Comparison of ENCODE assay signal across 28 cellular contexts in the genomic region with DNA sequence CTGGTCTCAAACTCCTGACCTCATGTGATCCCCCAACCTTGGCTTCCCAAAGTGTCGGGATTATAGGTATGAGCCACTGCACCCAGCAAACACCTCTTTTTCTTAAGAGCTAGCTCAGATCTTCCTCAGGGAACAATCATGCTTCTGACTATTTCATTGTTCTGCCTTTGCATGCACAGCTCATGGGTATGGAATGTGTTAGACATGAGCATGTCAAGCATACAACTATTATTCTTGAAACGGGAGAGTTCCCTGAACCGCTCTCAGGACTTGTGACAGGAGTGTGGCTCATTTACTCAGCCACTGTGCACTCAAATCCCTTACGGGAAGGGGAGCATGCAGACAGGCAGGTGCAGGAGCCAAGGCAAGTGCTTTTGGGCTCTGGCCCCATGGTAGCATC.
DNase-seq lines count a peak whose midpoint lies in the region; ATAC-seq and TF ChIP-seq lines count a peak whose summit lies in the region.
"Had no signal": no experiment of that assay in that cellular context is flagged by ENCODE, and none has a peak within 500 bp of the region (broad histone marks: within the 10 kb centered on the region; RNA-seq: fewer than 3 reads in every experiment).

No MANE protein-coding gene starts in this region.

- no peak for TF ChIP-seq POLR2A in lower leg skin (IDR thresholded peaks at IDR 0.05)

- H3K9me3 ChIP-seq in RWPE2 (ENCODE audit: severe bottlenecking), result no peaks in the 10 kb centered on the region
- H3K9me3 ChIP-seq: BLaER1, gastrocnemius medialis had no signal

- no peak overlapping the region for H3K4me3 ChIP-seq in RWPE2 (ENCODE audit: severe bottlenecking)
- no peak overlapping the region for H3K4me3 ChIP-seq in lower leg skin (ENCODE audit: low read depth, poor library complexity, severe bottlenecking)
- H3K4me3 ChIP-seq: BLaER1, coronary artery, gastrocnemius medialis, hepatocyte had no signal

- H3K27ac ChIP-seq in RWPE2 (ENCODE audit: poor library complexity, severe bottlenecking), result no peak overlapping the region
- H3K27ac ChIP-seq: BLaER1, coronary artery, gastrocnemius medialis, hepatocyte, HL-60 had no signal

- ATAC-seq in RWPE2 (ENCODE audit: low read depth) (peak; percentile 83), esophagus mucosa (peak; percentile 89), HG03460 (IDR thresholded peaks at IDR 0.05; ENCODE audit: unreplicated experiment) (no peak), GM21619 (IDR thresholded peaks at IDR 0.05; ENCODE audit: unreplicated experiment) (no peak)
- ATAC-seq: effector memory CD8-positive, alpha-beta T cell; gastrocnemius medialis; left colon; Panc1 had no signal

- no peaks in the 10 kb centered on the region for H3K36me3 ChIP-seq in RWPE2 (ENCODE audit: low read depth)
- H3K36me3 ChIP-seq: BLaER1, gastrocnemius medialis had no signal

- 81 to 92% methylated on average over 4 of the region's 4 CpGs for WGBS in lower leg skin, 2 donors

- no peaks in the 10 kb centered on the region for H3K27me3 ChIP-seq in RWPE2 (ENCODE audit: insufficient read depth, poor library complexity, severe bottlenecking)
- H3K27me3 ChIP-seq: BLaER1, gastrocnemius medialis, hepatocyte had no signal

- no peaks in the 10 kb centered on the region for H3K4me1 ChIP-seq in RWPE2 (ENCODE audit: insufficient read depth, poor library complexity, severe bottlenecking)
- H3K4me1 ChIP-seq: BLaER1, gastrocnemius medialis had no signal

- TF ChIP-seq CTCF in RWPE2 (IDR thresholded peaks at IDR 0.05; ENCODE audit: poor library complexity, severe bottlenecking), result no peak
- TF ChIP-seq CTCF in lower leg skin (IDR thresholded peaks at IDR 0.05), result no peak

- intact Hi-C loops in lower leg skin (cut with DNase I; ENCODE audit: low total_unique reads), result no loop called here

- DNase-seq in GM03348 (ENCODE audit: low spot score) (peak; percentile 47), RWPE2 (ENCODE audit: low spot score) (no peak), renal cortical epithelial cell (ENCODE audit: low read depth) (peak; percentile 84), lower leg skin (ENCODE audit: low spot score in 2 of 2) (no peak)
- DNase-seq in activated naive CD4-positive, alpha-beta T cell treated with anti-CD3 and anti-CD28 coated beads, Interleukin-2, amount 50 U/mL, for 16 hours, result no peak
- DNase-seq: activated CD4-positive, alpha-beta memory T cell treated with anti-CD3 and anti-CD28 coated beads, Interleukin-2, amount 10 ng/mL, durations not matched to agents 7 days and 5 days; activated CD4-positive, CD25-positive, alpha-beta regulatory T cell treated with anti-CD3 and anti-CD28 coated beads, Interleukin-2, amount 50 U/mL, for 72 hours; activated CD8-positive, alpha-beta memory T cell treated with anti-CD3 and anti-CD28 coated beads, Interleukin-2, amount 50 U/mL, for 4 hours; activated naive CD4-positive, alpha-beta T cell treated with anti-CD3 and anti-CD28 coated beads for 36 hours; amygdala; DMS 273 treated with DMSO at 0.1 percent for 48 hours; effector memory CD8-positive, alpha-beta T cell; gastrocnemius medialis; GOT3; left colon; NCI-H1436 treated with DMSO at 0.1 percent for 48 hours; NCI-H226; NCI-H69; SHP77; T-helper 2 cell had no signal

Comparison
In these comparisons a context has a peak if more than half of its experiments do, and no peak if none do; other contexts are left out.
1. DNase-seq: peak in GM03348 (single experiment) and renal cortical epithelial cell (single experiment); none in RWPE2 (single experiment), lower leg skin (0 of 2) and activated naive CD4-positive, alpha-beta T cell treated with anti-CD3 and anti-CD28 coated beads, Interleukin-2, amount 50 U/mL, for 16 hours (single experiment).
2. ATAC-seq: peak in RWPE2 (single experiment) and esophagus mucosa (single experiment); none in HG03460 (single experiment) and GM21619 (single experiment).